In genomic region chr11:68043349-68044144, GRCh38 we compare ENCODE assay signal across 1 cellular context.
A peak's percentile ranks its signal among the peaks of the same experiment; 100 is the strongest.
TF ChIP-seq lines count a peak whose summit lies in the region.

No MANE protein-coding gene starts in this region.

TF ChIP-seq in K562, 482 proteins besides CTCF, POLR2A, EP300 and RAD21 (continues in another document):
- TF ChIP-seq PHB2 (IDR thresholded peaks at IDR 0.05; ENCODE audit: low read depth) = no peak
- peak in 1 of 2 experiments; percentile 86; a peak in 2 of 4 replicates for TF ChIP-seq HDAC1 (IDR thresholded peaks at IDR 0.05)
- TF ChIP-seq FOS (IDR thresholded peaks at IDR 0.05; ENCODE audit: extremely low read depth, insufficient read length) = peak; percentile 60
- TF ChIP-seq LEF1 (IDR thresholded peaks at IDR 0.05) = 0 out of 2 replicates have a peak, but pooled peaks have one; percentile 32
- peak; percentile 87 for TF ChIP-seq ZBTB7A (IDR thresholded peaks at IDR 0.05; ENCODE audit: borderline replicate concordance, control insufficient read depth, low read depth, low read length)
- no peak for TF ChIP-seq ZKSCAN8 (CRISPR knock-in tag; IDR thresholded peaks at IDR 0.05)
- TF ChIP-seq DACH1 (IDR thresholded peaks at IDR 0.05; ENCODE audit: partially characterized antibody) = peak; percentile 49
- no peak for TF ChIP-seq ZC3H8 (IDR thresholded peaks at IDR 0.05)
- TF ChIP-seq ZFX (CRISPR knock-in tag; IDR thresholded peaks at IDR 0.05) = peak; percentile 87
- TF ChIP-seq SMARCE1 (IDR thresholded peaks at IDR 0.05) = peak; percentile 86
- no peak for TF ChIP-seq ID3 (CRISPR knock-in tag; IDR thresholded peaks at IDR 0.05)
- peak; percentile 69; the same call in 1 of the 2 replicates for TF ChIP-seq ID3 (tag; IDR thresholded peaks at IDR 0.05)
- peak; percentile 21; the same call in 1 of the 2 replicates for TF ChIP-seq STAT6 (CRISPR knock-in tag; IDR thresholded peaks at IDR 0.05)
- peak; percentile 26; the same call in 1 of the 2 replicates for TF ChIP-seq CBFA2T2 (conservative IDR thresholded peaks at IDR 0.05)
- 0 out of 2 replicates have a peak, but pooled peaks have one; percentile 16 for TF ChIP-seq ZBTB5 (IDR thresholded peaks at IDR 0.05)
- no peak for TF ChIP-seq ETV6 (IDR thresholded peaks at IDR 0.05; ENCODE audit: borderline replicate concordance in 1 of 2, low read depth in 2 of 2, low read length in 1 of 2)
- no peak for TF ChIP-seq ETV6 (CRISPR knock-in tag; IDR thresholded peaks at IDR 0.05; ENCODE audit: borderline replicate concordance)
- TF ChIP-seq SRSF1 (IDR thresholded peaks at IDR 0.05; ENCODE audit: low read depth, low read length) = no peak
- peak; percentile 86; the same call in 1 of the 2 replicates for TF ChIP-seq GATAD2A (IDR thresholded peaks at IDR 0.05)
- no peak for TF ChIP-seq KDM1A (IDR thresholded peaks at IDR 0.05)
- peak; percentile 37 for TF ChIP-seq KDM5B (IDR thresholded peaks at IDR 0.05; ENCODE audit: insufficient replicate concordance, low read depth, low read length)
- TF ChIP-seq SMARCA4 (IDR thresholded peaks at IDR 0.05) = peak; percentile 58
- peak; percentile 63; the same call in 1 of the 2 replicates for TF ChIP-seq ESRRA (IDR thresholded peaks at IDR 0.05; ENCODE audit: borderline replicate concordance, low read depth)
- peak; percentile 18; the same call in 1 of the 2 replicates for TF ChIP-seq NCOA1 (IDR thresholded peaks at IDR 0.05; ENCODE audit: low read depth)
- TF ChIP-seq HIVEP1 (CRISPR knock-in tag; IDR thresholded peaks at IDR 0.05) = no peak
- no peak for TF ChIP-seq ZNF217 (CRISPR knock-in tag; IDR thresholded peaks at IDR 0.05)
- TF ChIP-seq JUND (IDR thresholded peaks at IDR 0.05; ENCODE audit: borderline replicate concordance, low read depth, low read length) = peak; percentile 98
- TF ChIP-seq JUND (tag; IDR thresholded peaks at IDR 0.05; ENCODE audit: borderline replicate concordance, low read depth, low read length) = peak; percentile 95
- TF ChIP-seq SUPT5H (IDR thresholded peaks at IDR 0.05) = 0 out of 2 replicates have a peak, but pooled peaks have one; percentile 38
- TF ChIP-seq DPF2 (IDR thresholded peaks at IDR 0.05) = peak; percentile 87
- peak in 1 of 3 experiments; percentile 22 for TF ChIP-seq YY1 (IDR thresholded peaks at IDR 0.05; ENCODE audit: borderline replicate concordance in 1 of 3, control insufficient read depth in 1 of 3, extremely low read depth in 1 of 3, insufficient read depth in 3 of 3, insufficient read length in 1 of 3, insufficient replicate concordance in 2 of 3, low read depth in 1 of 3, low read length in 2 of 3)
- TF ChIP-seq ESRRB (CRISPR knock-in tag; IDR thresholded peaks at IDR 0.05; ENCODE audit: borderline replicate concordance) = no peak
- TF ChIP-seq ELF4 (CRISPR knock-in tag; IDR thresholded peaks at IDR 0.05) = no peak
- TF ChIP-seq, protein P1, sequence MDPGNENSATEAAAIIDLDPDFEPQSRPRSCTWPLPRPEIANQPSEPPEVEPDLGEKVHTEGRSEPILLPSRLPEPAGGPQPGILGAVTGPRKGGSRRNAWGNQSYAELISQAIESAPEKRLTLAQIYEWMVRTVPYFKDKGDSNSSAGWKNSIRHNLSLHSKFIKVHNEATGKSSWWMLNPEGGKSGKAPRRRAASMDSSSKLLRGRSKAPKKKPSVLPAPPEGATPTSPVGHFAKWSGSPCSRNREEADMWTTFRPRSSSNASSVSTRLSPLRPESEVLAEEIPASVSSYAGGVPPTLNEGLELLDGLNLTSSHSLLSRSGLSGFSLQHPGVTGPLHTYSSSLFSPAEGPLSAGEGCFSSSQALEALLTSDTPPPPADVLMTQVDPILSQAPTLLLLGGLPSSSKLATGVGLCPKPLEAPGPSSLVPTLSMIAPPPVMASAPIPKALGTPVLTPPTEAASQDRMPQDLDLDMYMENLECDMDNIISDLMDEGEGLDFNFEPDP (CRISPR knock-in tag; IDR thresholded peaks at IDR 0.05) = no peak
- TF ChIP-seq GABPB1 (CRISPR knock-in tag; IDR thresholded peaks at IDR 0.05) = peak; percentile 70
- no peak for TF ChIP-seq ZNF445 (CRISPR knock-in tag; IDR thresholded peaks at IDR 0.05; ENCODE audit: low read depth)
- TF ChIP-seq CCNT2 (IDR thresholded peaks at IDR 0.05; ENCODE audit: borderline replicate concordance, extremely low read depth, insufficient read length, low read depth, low read length) = peak; percentile 41
- peak; percentile 24; the same call in 1 of the 2 replicates for TF ChIP-seq CTBP1 (IDR thresholded peaks at IDR 0.05; ENCODE audit: borderline replicate concordance)
- peak; percentile 59 for TF ChIP-seq CREM (IDR thresholded peaks at IDR 0.05; ENCODE audit: low read depth)
- TF ChIP-seq NR2C2 (CRISPR knock-in tag; IDR thresholded peaks at IDR 0.05) = peak; percentile 79
- peak; percentile 78 for TF ChIP-seq NR2C2 (tag; IDR thresholded peaks at IDR 0.05)
- no peak for TF ChIP-seq RBM34 (IDR thresholded peaks at IDR 0.05; ENCODE audit: borderline replicate concordance, insufficient read depth, low read length)
- TF ChIP-seq HMGN3 (IDR thresholded peaks at IDR 0.05; ENCODE audit: borderline replicate concordance, extremely low read depth, insufficient read length, low read depth, low read length) = peak; percentile 62
- TF ChIP-seq ZNF263 (CRISPR knock-in tag; IDR thresholded peaks at IDR 0.05; ENCODE audit: borderline replicate concordance) = peak; percentile 88
- no peak for TF ChIP-seq FOXJ2 (tag; IDR thresholded peaks at IDR 0.05)
- peak; percentile 81; the same call in 1 of the 2 replicates for TF ChIP-seq HDAC2 (IDR thresholded peaks at IDR 0.05)
- no peak for TF ChIP-seq ZNF134 (CRISPR knock-in tag; conservative IDR thresholded peaks at IDR 0.05)
- peak; percentile 63 for TF ChIP-seq NR2C1 (IDR thresholded peaks at IDR 0.05)
- TF ChIP-seq NR2C1 (tag; IDR thresholded peaks at IDR 0.05) = peak; percentile 36
- peak; percentile 42; the same call in 1 of the 2 replicates for TF ChIP-seq SMAD4 (CRISPR knock-in tag; conservative IDR thresholded peaks at IDR 0.05)
- TF ChIP-seq ZNF766 (CRISPR knock-in tag; conservative IDR thresholded peaks at IDR 0.05) = peak; percentile 79
- TF ChIP-seq, protein P2, sequence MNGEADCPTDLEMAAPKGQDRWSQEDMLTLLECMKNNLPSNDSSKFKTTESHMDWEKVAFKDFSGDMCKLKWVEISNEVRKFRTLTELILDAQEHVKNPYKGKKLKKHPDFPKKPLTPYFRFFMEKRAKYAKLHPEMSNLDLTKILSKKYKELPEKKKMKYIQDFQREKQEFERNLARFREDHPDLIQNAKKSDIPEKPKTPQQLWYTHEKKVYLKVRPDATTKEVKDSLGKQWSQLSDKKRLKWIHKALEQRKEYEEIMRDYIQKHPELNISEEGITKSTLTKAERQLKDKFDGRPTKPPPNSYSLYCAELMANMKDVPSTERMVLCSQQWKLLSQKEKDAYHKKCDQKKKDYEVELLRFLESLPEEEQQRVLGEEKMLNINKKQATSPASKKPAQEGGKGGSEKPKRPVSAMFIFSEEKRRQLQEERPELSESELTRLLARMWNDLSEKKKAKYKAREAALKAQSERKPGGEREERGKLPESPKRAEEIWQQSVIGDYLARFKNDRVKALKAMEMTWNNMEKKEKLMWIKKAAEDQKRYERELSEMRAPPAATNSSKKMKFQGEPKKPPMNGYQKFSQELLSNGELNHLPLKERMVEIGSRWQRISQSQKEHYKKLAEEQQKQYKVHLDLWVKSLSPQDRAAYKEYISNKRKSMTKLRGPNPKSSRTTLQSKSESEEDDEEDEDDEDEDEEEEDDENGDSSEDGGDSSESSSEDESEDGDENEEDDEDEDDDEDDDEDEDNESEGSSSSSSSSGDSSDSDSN (IDR thresholded peaks at IDR 0.05; ENCODE audit: borderline replicate concordance in 1 of 2, low read depth in 2 of 2, low read length in 2 of 2) = peak; percentile 43 to 84; a peak in 2 of 4 replicates
- no peak for TF ChIP-seq NR4A1 (CRISPR knock-in tag; IDR thresholded peaks at IDR 0.05)
- peak; percentile 90 for TF ChIP-seq NR4A1 (tag; IDR thresholded peaks at IDR 0.05)
- 0 out of 2 replicates have a peak, but pooled peaks have one; percentile 27 for TF ChIP-seq SMARCC2 (IDR thresholded peaks at IDR 0.05; ENCODE audit: low read depth)
- no peak for TF ChIP-seq BMI1 (IDR thresholded peaks at IDR 0.05; ENCODE audit: low read length)
- 0 out of 2 replicates have a peak, but pooled peaks have one; percentile 44 for TF ChIP-seq JUNB (CRISPR knock-in tag; conservative IDR thresholded peaks at IDR 0.05)
- peak in 1 of 2 experiments; percentile 31; a peak in 1 of 4 replicates for TF ChIP-seq RCOR1 (IDR thresholded peaks at IDR 0.05; ENCODE audit: borderline replicate concordance in 1 of 2, low read depth in 2 of 2, low read length in 2 of 2)
- peak; percentile 83 for TF ChIP-seq BHLHE40 (IDR thresholded peaks at IDR 0.05; ENCODE audit: low read length)
- TF ChIP-seq MCM7 (IDR thresholded peaks at IDR 0.05) = no peak
- TF ChIP-seq ZNF583 (CRISPR knock-in tag; IDR thresholded peaks at IDR 0.05) = peak; percentile 75; the same call in 1 of the 2 replicates
- TF ChIP-seq, protein P3, sequence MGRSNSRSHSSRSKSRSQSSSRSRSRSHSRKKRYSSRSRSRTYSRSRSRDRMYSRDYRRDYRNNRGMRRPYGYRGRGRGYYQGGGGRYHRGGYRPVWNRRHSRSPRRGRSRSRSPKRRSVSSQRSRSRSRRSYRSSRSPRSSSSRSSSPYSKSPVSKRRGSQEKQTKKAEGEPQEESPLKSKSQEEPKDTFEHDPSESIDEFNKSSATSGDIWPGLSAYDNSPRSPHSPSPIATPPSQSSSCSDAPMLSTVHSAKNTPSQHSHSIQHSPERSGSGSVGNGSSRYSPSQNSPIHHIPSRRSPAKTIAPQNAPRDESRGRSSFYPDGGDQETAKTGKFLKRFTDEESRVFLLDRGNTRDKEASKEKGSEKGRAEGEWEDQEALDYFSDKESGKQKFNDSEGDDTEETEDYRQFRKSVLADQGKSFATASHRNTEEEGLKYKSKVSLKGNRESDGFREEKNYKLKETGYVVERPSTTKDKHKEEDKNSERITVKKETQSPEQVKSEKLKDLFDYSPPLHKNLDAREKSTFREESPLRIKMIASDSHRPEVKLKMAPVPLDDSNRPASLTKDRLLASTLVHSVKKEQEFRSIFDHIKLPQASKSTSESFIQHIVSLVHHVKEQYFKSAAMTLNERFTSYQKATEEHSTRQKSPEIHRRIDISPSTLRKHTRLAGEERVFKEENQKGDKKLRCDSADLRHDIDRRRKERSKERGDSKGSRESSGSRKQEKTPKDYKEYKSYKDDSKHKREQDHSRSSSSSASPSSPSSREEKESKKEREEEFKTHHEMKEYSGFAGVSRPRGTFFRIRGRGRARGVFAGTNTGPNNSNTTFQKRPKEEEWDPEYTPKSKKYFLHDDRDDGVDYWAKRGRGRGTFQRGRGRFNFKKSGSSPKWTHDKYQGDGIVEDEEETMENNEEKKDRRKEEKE (IDR thresholded peaks at IDR 0.05; ENCODE audit: borderline replicate concordance in 1 of 2, control insufficient read depth in 1 of 2, low read depth in 2 of 2, low read length in 1 of 2) = 0 out of 4 replicates have a peak, but pooled peaks of 1 of the 2 experiments have one; percentile 26
- TF ChIP-seq, protein P4, sequence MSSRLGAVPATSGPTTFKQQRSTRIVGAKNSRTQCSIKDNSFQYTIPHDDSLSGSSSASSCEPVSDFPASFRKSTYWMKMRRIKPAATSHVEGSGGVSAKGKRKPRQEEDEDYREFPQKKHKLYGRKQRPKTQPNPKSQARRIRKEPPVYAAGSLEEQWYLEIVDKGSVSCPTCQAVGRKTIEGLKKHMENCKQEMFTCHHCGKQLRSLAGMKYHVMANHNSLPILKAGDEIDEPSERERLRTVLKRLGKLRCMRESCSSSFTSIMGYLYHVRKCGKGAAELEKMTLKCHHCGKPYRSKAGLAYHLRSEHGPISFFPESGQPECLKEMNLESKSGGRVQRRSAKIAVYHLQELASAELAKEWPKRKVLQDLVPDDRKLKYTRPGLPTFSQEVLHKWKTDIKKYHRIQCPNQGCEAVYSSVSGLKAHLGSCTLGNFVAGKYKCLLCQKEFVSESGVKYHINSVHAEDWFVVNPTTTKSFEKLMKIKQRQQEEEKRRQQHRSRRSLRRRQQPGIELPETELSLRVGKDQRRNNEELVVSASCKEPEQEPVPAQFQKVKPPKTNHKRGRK (tag; IDR thresholded peaks at IDR 0.05) = no peak
- TF ChIP-seq COPS2 (conservative IDR thresholded peaks at IDR 0.05) = no peak
- TF ChIP-seq L3MBTL2 (IDR thresholded peaks at IDR 0.05) = peak; percentile 81
- TF ChIP-seq CXXC5 (CRISPR knock-in tag; IDR thresholded peaks at IDR 0.05) = peak; percentile 92
- TF ChIP-seq CC2D1A (IDR thresholded peaks at IDR 0.05) = peak; percentile 34; the same call in 1 of the 2 replicates
